Comparison of ENCODE assay signal across 9 cellular contexts in genomic region chr21:14545906-14546480, GRCh38. TPM values are rescaled to one million over a fixed set of nuclear protein-coding genes. Genes with fewer than 3 reads are reported as not detected.
A peak's percentile ranks its signal among the peaks of the same experiment; 100 is the strongest.
DNase-seq lines count a peak whose midpoint lies in the region; ATAC-seq and TF ChIP-seq lines count a peak whose summit lies in the region.
"Had no signal": no experiment of that assay in that cellular context is flagged by ENCODE, and none has a peak within 500 bp of the region (broad histone marks: within the 10 kb centered on the region; RNA-seq: fewer than 3 reads in every experiment).

Gene SAMSN1 (minus strand): TSS chr21:14546315. CDS start chr21:14546261, 54 bp downstream.

- peak; percentile 57 for TF ChIP-seq POLR2A in GM19099 (IDR thresholded peaks at IDR 0.05; ENCODE audit: extremely low read depth, insufficient read length, low read depth)

- peak; percentile 39 to 72 for DNase-seq in central memory CD8-positive, alpha-beta T cell (ENCODE audit: low spot score in 2 of 2)
- DNase-seq in sciatic nerve (ENCODE audit: low spot score) (no peak), Caco-2 (no peak), NCI-H2171 treated with DMSO at 0.1 percent for 48 hours (lab: John Stamatoyannopoulos, UW) (no peak), NCI-H1105 treated with DMSO at 0.1 percent for 48 hours (lab: John Stamatoyannopoulos, UW) (no peak)

- H3K27me3 ChIP-seq in Caco-2 (replicated peaks; ENCODE audit: control insufficient read depth, insufficient read depth, low read length) = no peaks in the 10 kb centered on the region

- H3K27ac Mint-ChIP-seq in central memory CD8-positive, alpha-beta T cell (ENCODE audit: low read depth) = peak within 1 kb of the TSS; percentile 99
- H3K27ac Mint-ChIP-seq in Caco-2 (ENCODE audit: unreplicated experiment) = no peak within 1 kb of the TSS

- H3K4me1 ChIP-seq in Caco-2 = no peaks in the 10 kb centered on the region
- H3K4me1 ChIP-seq: parathyroid adenoma had no signal

- POLR2A ChIA-PET in Caco-2 (lab: Charles Lee) = no interaction called here

- H3K4me3 ChIP-seq in Caco-2 (ENCODE audit: low read depth, low read length) = no peak within 1 kb of the TSS

- H3K4me1 Mint-ChIP-seq in central memory CD8-positive, alpha-beta T cell = peaks cover 58% of the 10 kb centered on the region
- H3K4me1 Mint-ChIP-seq in Caco-2 (ENCODE audit: low read depth, unreplicated experiment) = no peaks in the 10 kb centered on the region

- no peaks in the 10 kb centered on the region for H3K27me3 Mint-ChIP-seq in central memory CD8-positive, alpha-beta T cell
- H3K27me3 Mint-ChIP-seq in Caco-2 (ENCODE audit: insufficient read depth, unreplicated experiment) = no peaks in the 10 kb centered on the region

- no peaks in the 10 kb centered on the region for H3K9me3 Mint-ChIP-seq in central memory CD8-positive, alpha-beta T cell
- no peaks in the 10 kb centered on the region for H3K9me3 Mint-ChIP-seq in Caco-2 (ENCODE audit: unreplicated experiment)

- no TSS peak for BruUV-seq in Caco-2 (replicated peaks; lab: Mats Ljungman, UMichigan)

- no peak for TF ChIP-seq CTCF in Caco-2 (IDR thresholded peaks at IDR 0.05; ENCODE audit: insufficient read depth in 1 of 2, low read depth in 1 of 2, low read length in 1 of 2, severe bottlenecking in 1 of 2, unreplicated experiment in 1 of 2)

- H3K4me3 Mint-ChIP-seq in central memory CD8-positive, alpha-beta T cell = peak within 1 kb of the TSS; percentile 79
- H3K4me3 Mint-ChIP-seq in Caco-2 (ENCODE audit: unreplicated experiment) = no peak within 1 kb of the TSS

- ATAC-seq in HG03103 (IDR thresholded peaks at IDR 0.05; ENCODE audit: low read depth, unreplicated experiment) (peak; percentile 75), sciatic nerve (peak; percentile 87)
- peak; percentile 94 for ATAC-seq in central memory CD8-positive, alpha-beta T cell (replicated peaks; ENCODE audit: extremely low read depth, poor library complexity, severe bottlenecking)

- no peaks in the 10 kb centered on the region for H3K36me3 ChIP-seq in Caco-2 (ENCODE audit: control insufficient read depth, insufficient read depth, low read length)

- H3K9me3 ChIP-seq in Caco-2 = no peaks in the 10 kb centered on the region

- intact Hi-C loops in T-helper 2 cell treated with Interferon-gamma antibody and Interleukin-4, amounts not matched to agents 100 ng/mL and 5 ng/mL, for 36 hours (cut with micrococcal nuclease) = loop anchor here (1.0 to 10.0 kb wide), 10 partner anchors 12 to 1186 kb away; partner anchors contain the start of gene HSPA13
- intact Hi-C loops in sciatic nerve (cut with DNase I) (no loop called here), Caco-2 (cut with micrococcal nuclease; ENCODE audit: unreplicated experiment) (no loop called here)

- peaks cover 20% of the 10 kb centered on the region for H3K36me3 Mint-ChIP-seq in central memory CD8-positive, alpha-beta T cell (ENCODE audit: insufficient read depth)
- H3K36me3 Mint-ChIP-seq in Caco-2 (ENCODE audit: insufficient read depth, unreplicated experiment) = no peaks in the 10 kb centered on the region

- CTCF ChIA-PET in Caco-2 (lab: Charles Lee) = no interaction called here

RNA-seq across cellular contexts. Expression of gene SAMSN1, which starts in this region (rescaled TPM):
- 113 and 115 TPM in 2 replicates for total RNA-seq in T-helper 2 cell treated with Interferon-gamma antibody and Interleukin-4, amounts not matched to agents 100 ng/mL and 5 ng/mL, for 36 hours
- 10.8 TPM for total RNA-seq in sciatic nerve
- not detected in 2 replicates for total RNA-seq in Caco-2 (2022)

Comparison
In these comparisons a context has a peak if more than half of its experiments do, and no peak if none do; other contexts are left out.
1. RNA of gene SAMSN1 (total RNA-seq): 113 to 115 TPM in T-helper 2 cell treated with Interferon-gamma antibody and Interleukin-4, amounts not matched to agents 100 ng/mL and 5 ng/mL, for 36 hours and 10.8 TPM in sciatic nerve (single experiment); not detected in Caco-2; every median in the first group is over 10 times any median in the second.
2. DNase-seq: peak in central memory CD8-positive, alpha-beta T cell (2 of 2); none in sciatic nerve (single experiment), Caco-2 (0 of 2), NCI-H2171 treated with DMSO at 0.1 percent for 48 hours (single experiment) and NCI-H1105 treated with DMSO at 0.1 percent for 48 hours (single experiment).
3. Peak in every context shown above with its lines, with median percentiles within 50 percentile points of each other: ATAC-seq.